Comparison of ENCODE assay signal across 38 cellular contexts in the genomic region with DNA sequence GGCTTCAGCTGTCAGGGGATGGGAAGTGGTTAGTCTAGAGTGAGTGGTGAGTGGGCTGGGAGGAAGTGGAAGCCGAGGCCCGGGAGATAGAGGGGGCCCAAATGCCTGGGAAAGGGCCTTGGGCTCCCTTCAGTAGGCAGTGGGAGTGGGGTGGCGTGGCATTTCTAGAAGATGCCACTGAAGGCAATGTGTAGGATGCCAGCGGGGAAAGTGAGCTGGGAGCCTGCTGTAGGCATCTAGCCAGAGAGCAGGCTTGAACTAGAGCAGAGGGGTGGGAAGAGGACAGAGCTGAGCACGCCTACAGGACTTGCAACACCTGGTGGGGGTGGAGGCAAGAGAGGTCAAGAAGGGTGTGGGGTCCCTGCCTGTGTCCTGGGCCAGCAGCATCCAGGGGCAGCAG. TPM values are rescaled to one million over a fixed set of nuclear protein-coding genes. Genes with fewer than 3 reads are reported as not detected.
"Had no signal": no experiment of that assay in that cellular context is flagged by ENCODE, and none has a peak within 500 bp of the region (broad histone marks: within the 10 kb centered on the region; RNA-seq: fewer than 3 reads in every experiment).

No MANE protein-coding gene starts in this region.

- H3K4me1 Mint-ChIP-seq: immature natural killer cell had no signal

- H3K4me3 Mint-ChIP-seq: activated naive CD4-positive, alpha-beta T cell treated with anti-CD3 and anti-CD28 coated beads for 36 hours; activated naive CD8-positive, alpha-beta T cell treated with anti-CD3 and anti-CD28 coated beads, Interleukin-2, amount 10 ng/mL, durations not matched to agents 7 days and 5 days; activated T-helper 1 cell treated with anti-CD3 and anti-CD28 coated beads, Interleukin-12 subunit alpha, Interleukin-12 subunit beta, Interleukin-2, Interleukin-4 antibody, amounts not matched to agents 30 ng/mL and 10 ng/mL and 1 ng/mL, durations not matched to agents 14 hours and 24 hours and 36 hours; immature natural killer cell; naive thymus-derived CD8-positive, alpha-beta T cell; stimulated activated effector memory CD8-positive, alpha-beta T cell treated with anti-CD3 and anti-CD28 coated beads, Interleukin-12 subunit alpha, Interleukin-12 subunit beta, amount 100 ng/mL, for 72 hours; stimulated activated naive CD8-positive, alpha-beta T cell treated with anti-CD3 and anti-CD28 coated beads, Interleukin-15, amount 100 ng/mL, for 72 hours had no signal

- H3K4me3 ChIP-seq: colonic mucosa, heart left ventricle, skin epidermis, thyroid gland, upper lobe of right lung had no signal

- DNase-seq: activated CD4-positive, alpha-beta T cell treated with anti-CD3 and anti-CD28 coated beads for 48 hours; activated CD4-positive, alpha-beta T cell treated with anti-CD3 and anti-CD28 coated beads, Interleukin-2, amount 50 U/mL, for 48 hours; activated CD8-positive, alpha-beta memory T cell treated with anti-CD3 and anti-CD28 coated beads, Interleukin-2, amount 50 U/mL, for 4 hours; activated effector memory CD4-positive, alpha-beta T cell treated with anti-CD3 and anti-CD28 coated beads, Interleukin-2, amount 50 U/mL, for 16 hours; activated naive CD4-positive, alpha-beta T cell treated with anti-CD3 and anti-CD28 coated beads for 36 hours; activated naive CD8-positive, alpha-beta T cell treated with anti-CD3 and anti-CD28 coated beads, Interleukin-2, amount 10 ng/mL, durations not matched to agents 7 days and 5 days; activated T-cell treated with anti-CD3 and anti-CD28 coated beads, Interleukin-2, amount 50 U/mL, for 1 hour; amniotic stem cell; colonic mucosa; effector memory CD4-positive, alpha-beta T cell; heart left ventricle; hypothalamus; immature natural killer cell; kidney; left colon; midbrain; retina; stimulated activated CD4-positive, alpha-beta T cell treated with anti-CD3 and anti-CD28 coated beads, Interleukin-12 subunit alpha, Interleukin-12 subunit beta, amount 100 ng/mL, for 4 hours; stimulated activated CD4-positive, alpha-beta T cell treated with anti-CD3 and anti-CD28 coated beads, Interleukin-4, amount 100 ng/mL, for 1 hour; stimulated activated naive CD8-positive, alpha-beta T cell treated with anti-CD3 and anti-CD28 coated beads, Interleukin-15, amount 100 ng/mL, for 72 hours; thyroid gland; upper lobe of right lung; WERI-Rb-1 had no signal

- H3K27me3 ChIP-seq: colonic mucosa, thyroid gland had no signal

- H3K27ac Mint-ChIP-seq: activated naive CD4-positive, alpha-beta T cell treated with anti-CD3 and anti-CD28 coated beads for 36 hours; activated naive CD8-positive, alpha-beta T cell treated with anti-CD3 and anti-CD28 coated beads, Interleukin-2, amount 10 ng/mL, durations not matched to agents 7 days and 5 days; activated T-helper 1 cell treated with anti-CD3 and anti-CD28 coated beads, Interleukin-12 subunit alpha, Interleukin-12 subunit beta, Interleukin-2, Interleukin-4 antibody, amounts not matched to agents 30 ng/mL and 10 ng/mL and 1 ng/mL, durations not matched to agents 14 hours and 24 hours and 36 hours; immature natural killer cell; progenitor cell of endocrine pancreas; stimulated activated effector memory CD8-positive, alpha-beta T cell treated with anti-CD3 and anti-CD28 coated beads, Interleukin-12 subunit alpha, Interleukin-12 subunit beta, amount 100 ng/mL, for 72 hours; stimulated activated naive CD8-positive, alpha-beta T cell treated with anti-CD3 and anti-CD28 coated beads, Interleukin-15, amount 100 ng/mL, for 72 hours had no signal

- H3K9me3 Mint-ChIP-seq: activated naive CD4-positive, alpha-beta T cell treated with anti-CD3 and anti-CD28 coated beads for 36 hours; activated T-helper 1 cell treated with anti-CD3 and anti-CD28 coated beads, Interleukin-12 subunit alpha, Interleukin-12 subunit beta, Interleukin-2, Interleukin-4 antibody, amounts not matched to agents 30 ng/mL and 10 ng/mL and 1 ng/mL, durations not matched to agents 14 hours and 24 hours and 36 hours; immature natural killer cell; stimulated activated effector memory CD8-positive, alpha-beta T cell treated with anti-CD3 and anti-CD28 coated beads, Interleukin-12 subunit alpha, Interleukin-12 subunit beta, amount 100 ng/mL, for 72 hours; stimulated activated naive CD8-positive, alpha-beta T cell treated with anti-CD3 and anti-CD28 coated beads, Interleukin-15, amount 100 ng/mL, for 72 hours had no signal

- H3K36me3 Mint-ChIP-seq: activated naive CD8-positive, alpha-beta T cell treated with anti-CD3 and anti-CD28 coated beads, Interleukin-2, amount 10 ng/mL, durations not matched to agents 7 days and 5 days; stimulated activated effector memory CD8-positive, alpha-beta T cell treated with anti-CD3 and anti-CD28 coated beads, Interleukin-12 subunit alpha, Interleukin-12 subunit beta, amount 100 ng/mL, for 72 hours had no signal

- FAIRE-seq: bronchial epithelial cell, kidney, TTC549 had no signal

- H3K4me1 ChIP-seq: colonic mucosa, thyroid gland, upper lobe of right lung had no signal

- H3K27ac ChIP-seq: colonic mucosa, heart left ventricle, skin epidermis, thyroid gland, upper lobe of right lung, WERI-Rb-1 had no signal

- H3K36me3 ChIP-seq: colonic mucosa, heart left ventricle, thyroid gland, upper lobe of right lung, WERI-Rb-1 had no signal

- H3K9me3 ChIP-seq: colonic mucosa, heart left ventricle, thyroid gland, upper lobe of right lung had no signal

RNA-seq across cellular contexts. Expression of a gene that starts 10.4 kb away (rescaled TPM):
- total RNA-seq: activated naive CD8-positive, alpha-beta T cell treated with anti-CD3 and anti-CD28 coated beads, Interleukin-2, amount 10 ng/mL, durations not matched to agents 7 days and 5 days; liver; naive thymus-derived CD8-positive, alpha-beta T cell; progenitor cell of endocrine pancreas; sciatic nerve; T-helper 1 cell treated with Interleukin-12 subunit alpha and Interleukin-12 subunit beta and Interleukin-4 antibody, amounts not matched to agents 30 ng/mL and 1 ng/mL, for 36 hours had no signal
- polyA plus RNA-seq: immature natural killer cell; liver; naive thymus-derived CD8-positive, alpha-beta T cell had no signal

RNA-seq across cellular contexts. Expression of a gene that starts 48.5 kb away (rescaled TPM):
- total RNA-seq: activated CD8-positive, alpha-beta memory T cell treated with anti-CD3 and anti-CD28 coated beads for 36 hours; activated naive CD4-positive, alpha-beta T cell treated with anti-CD3 and anti-CD28 coated beads for 36 hours; activated naive CD8-positive, alpha-beta T cell treated with anti-CD3 and anti-CD28 coated beads, Interleukin-2, amount 10 ng/mL, durations not matched to agents 7 days and 5 days; activated T-helper 1 cell treated with anti-CD3 and anti-CD28 coated beads, Interleukin-12 subunit alpha, Interleukin-12 subunit beta, Interleukin-2, Interleukin-4 antibody, amounts not matched to agents 30 ng/mL and 10 ng/mL and 1 ng/mL, durations not matched to agents 14 hours and 24 hours and 36 hours; bronchial epithelial cell; colonic mucosa; dermis microvascular lymphatic vessel endothelial cell; fibroblast of lung; fibroblast of villous mesenchyme; heart left ventricle; kidney; left colon; liver; naive thymus-derived CD8-positive, alpha-beta T cell; progenitor cell of endocrine pancreas; sciatic nerve; T-helper 1 cell treated with Interleukin-12 subunit alpha and Interleukin-12 subunit beta and Interleukin-4 antibody, amounts not matched to agents 30 ng/mL and 1 ng/mL, for 36 hours; upper lobe of right lung had no signal
- polyA plus RNA-seq: esophagus; fibroblast of lung; immature natural killer cell; liver; naive thymus-derived CD8-positive, alpha-beta T cell had no signal
